8 cellular contexts compared by ENCODE assay signal in the genomic region with DNA sequence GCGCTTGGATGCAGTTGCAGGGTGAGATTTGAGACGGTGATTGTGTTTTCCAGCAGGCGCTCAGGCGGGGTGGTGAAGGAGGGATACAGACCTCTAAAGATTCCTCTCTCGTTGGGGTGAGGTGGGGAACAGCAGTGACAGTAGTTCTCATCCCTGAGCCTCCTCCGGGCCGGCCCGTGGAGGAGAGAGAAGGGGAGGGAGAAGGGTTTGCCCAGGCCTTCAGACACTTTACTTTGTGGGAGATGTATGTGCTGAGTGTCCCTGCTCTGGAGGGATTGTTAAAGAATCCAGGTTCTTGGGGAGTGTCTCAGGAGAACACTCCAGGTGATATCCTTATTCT. TPM values are rescaled to one million over a fixed set of nuclear protein-coding genes. Genes with fewer than 3 reads are reported as not detected.
DNase-seq lines count a peak whose midpoint lies in the region; ATAC-seq and TF ChIP-seq lines count a peak whose summit lies in the region.

No MANE protein-coding gene starts in this region.

- H3K9me3 ChIP-seq in sigmoid colon: no peaks in the 10 kb centered on the region

- intact Hi-C loops in sigmoid colon (cut with DNase I): loop anchor here (10.0 kb wide), 1 partner anchor 190 kb away; no protein-coding TSS in a partner anchor

- peak; percentile 14 for ATAC-seq in activated CD8-positive, alpha-beta memory T cell treated with anti-CD3 and anti-CD28 coated beads, Interleukin-2, amount 10 ng/mL, durations not matched to agents 7 days and 5 days
- ATAC-seq in SK-N-SH treated with all-trans-retinoic acid at 6 μM for 48 hours: peak; percentile 64
- ATAC-seq in GM19452 (IDR thresholded peaks at IDR 0.05; ENCODE audit: unreplicated experiment): no peak
- ATAC-seq in GM18517 (IDR thresholded peaks at IDR 0.05; ENCODE audit: unreplicated experiment): no peak

- no peak for TF ChIP-seq POLR2A in sigmoid colon (IDR thresholded peaks at IDR 0.05)

- H3K4me1 ChIP-seq in sigmoid colon: peaks cover 0 to 25% (median 13%) of the 10 kb centered on the region in 4 donors

- H3K27ac Mint-ChIP-seq in activated CD8-positive, alpha-beta memory T cell treated with anti-CD3 and anti-CD28 coated beads, Interleukin-2, amount 10 ng/mL, durations not matched to agents 7 days and 5 days: peak overlapping the region; percentile 94
- H3K27ac Mint-ChIP-seq in glutamatergic neuron (ENCODE audit: unreplicated experiment): peak overlapping the region; percentile 95

- H3K36me3 Mint-ChIP-seq in activated CD8-positive, alpha-beta memory T cell treated with anti-CD3 and anti-CD28 coated beads, Interleukin-2, amount 10 ng/mL, durations not matched to agents 7 days and 5 days: peaks cover 12% of the 10 kb centered on the region
- no peaks in the 10 kb centered on the region for H3K36me3 Mint-ChIP-seq in glutamatergic neuron (ENCODE audit: unreplicated experiment)

- CTCF ChIA-PET in activated CD8-positive, alpha-beta memory T cell treated with anti-CD3 and anti-CD28 coated beads, Interleukin-2, amount 10 ng/mL, durations not matched to agents 7 days and 5 days (lab: Charles Lee): interaction anchor here (0.6 to 6.2 kb wide), 13 partner anchors 9 to 92 kb away, joined by 3 to 58 read pairs (median 12); a partner anchor contains a TSS

- no peak for DNase-seq in activated CD8-positive, alpha-beta memory T cell treated with anti-CD3 and anti-CD28 coated beads, Interleukin-2, amount 10 ng/mL, durations not matched to agents 7 days and 5 days
- no peak for DNase-seq in activated CD8-positive, alpha-beta memory T cell treated with anti-CD3 and anti-CD28 coated beads for 24 hours
- DNase-seq in glutamatergic neuron: no peak
- no peak for DNase-seq in sigmoid colon
- DNase-seq in amniotic stem cell (lab: John Stamatoyannopoulos, UW): no peak

- H3K9me3 Mint-ChIP-seq in activated CD8-positive, alpha-beta memory T cell treated with anti-CD3 and anti-CD28 coated beads, Interleukin-2, amount 10 ng/mL, durations not matched to agents 7 days and 5 days (ENCODE audit: low read depth): no peaks in the 10 kb centered on the region
- H3K9me3 Mint-ChIP-seq in glutamatergic neuron (ENCODE audit: unreplicated experiment): peaks cover 6% of the 10 kb centered on the region

- peak overlapping the region; percentile 55 to 75 (median 69) for H3K4me3 ChIP-seq in sigmoid colon

- WGBS in sigmoid colon, 2 donors: 0 to 1% methylated on average over 8 of the region's 8 CpGs

- no peak for TF ChIP-seq CTCF in glutamatergic neuron (IDR thresholded peaks at IDR 0.05; ENCODE audit: partially characterized antibody, unreplicated experiment)
- no peak for TF ChIP-seq CTCF in sigmoid colon (IDR thresholded peaks at IDR 0.05)

- H3K27me3 ChIP-seq in sigmoid colon: no peaks in the 10 kb centered on the region

- peak overlapping the region; percentile 82 to 96 (median 92) for H3K27ac ChIP-seq in sigmoid colon

- peaks cover 37% of the 10 kb centered on the region for H3K4me1 Mint-ChIP-seq in activated CD8-positive, alpha-beta memory T cell treated with anti-CD3 and anti-CD28 coated beads, Interleukin-2, amount 10 ng/mL, durations not matched to agents 7 days and 5 days
- peaks cover 9% of the 10 kb centered on the region for H3K4me1 Mint-ChIP-seq in glutamatergic neuron (ENCODE audit: low read depth, unreplicated experiment)

- TF ChIP-seq EP300 in sigmoid colon (IDR thresholded peaks at IDR 0.05): no peak

- peak overlapping the region; percentile 99 for H3K4me3 Mint-ChIP-seq in activated CD8-positive, alpha-beta memory T cell treated with anti-CD3 and anti-CD28 coated beads, Interleukin-2, amount 10 ng/mL, durations not matched to agents 7 days and 5 days
- H3K4me3 Mint-ChIP-seq in glutamatergic neuron (ENCODE audit: unreplicated experiment): peak overlapping the region; percentile 97

- H3K27me3 Mint-ChIP-seq in activated CD8-positive, alpha-beta memory T cell treated with anti-CD3 and anti-CD28 coated beads, Interleukin-2, amount 10 ng/mL, durations not matched to agents 7 days and 5 days: peaks cover 3% of the 10 kb centered on the region
- peaks cover 1% of the 10 kb centered on the region for H3K27me3 Mint-ChIP-seq in glutamatergic neuron (ENCODE audit: unreplicated experiment)

- no peaks in the 10 kb centered on the region for H3K36me3 ChIP-seq in sigmoid colon

TF ChIP-seq in SK-N-SH treated with all-trans-retinoic acid at 6 μM for 48 hours, 23 proteins besides CTCF, POLR2A, EP300 and RAD21:
- no peak for TF ChIP-seq ARNTL (CRISPR knock-in tag; IDR thresholded peaks at IDR 0.05; ENCODE audit: borderline replicate concordance, low read depth)
- TF ChIP-seq, protein P1, sequence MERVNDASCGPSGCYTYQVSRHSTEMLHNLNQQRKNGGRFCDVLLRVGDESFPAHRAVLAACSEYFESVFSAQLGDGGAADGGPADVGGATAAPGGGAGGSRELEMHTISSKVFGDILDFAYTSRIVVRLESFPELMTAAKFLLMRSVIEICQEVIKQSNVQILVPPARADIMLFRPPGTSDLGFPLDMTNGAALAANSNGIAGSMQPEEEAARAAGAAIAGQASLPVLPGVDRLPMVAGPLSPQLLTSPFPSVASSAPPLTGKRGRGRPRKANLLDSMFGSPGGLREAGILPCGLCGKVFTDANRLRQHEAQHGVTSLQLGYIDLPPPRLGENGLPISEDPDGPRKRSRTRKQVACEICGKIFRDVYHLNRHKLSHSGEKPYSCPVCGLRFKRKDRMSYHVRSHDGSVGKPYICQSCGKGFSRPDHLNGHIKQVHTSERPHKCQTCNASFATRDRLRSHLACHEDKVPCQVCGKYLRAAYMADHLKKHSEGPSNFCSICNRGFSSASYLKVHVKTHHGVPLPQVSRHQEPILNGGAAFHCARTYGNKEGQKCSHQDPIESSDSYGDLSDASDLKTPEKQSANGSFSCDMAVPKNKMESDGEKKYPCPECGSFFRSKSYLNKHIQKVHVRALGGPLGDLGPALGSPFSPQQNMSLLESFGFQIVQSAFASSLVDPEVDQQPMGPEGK (CRISPR knock-in tag; IDR thresholded peaks at IDR 0.05; ENCODE audit: borderline replicate concordance): no peak
- TF ChIP-seq ESRRG (CRISPR knock-in tag; IDR thresholded peaks at IDR 0.05): no peak

RNA-seq across cellular contexts. Expression of a gene that starts 41.0 kb away (rescaled TPM):
- 100 to 1,000 TPM; 402 to 473 TPM for total RNA-seq in activated CD8-positive, alpha-beta memory T cell treated with anti-CD3 and anti-CD28 coated beads, Interleukin-2, amount 10 ng/mL, durations not matched to agents 7 days and 5 days
- total RNA-seq in glutamatergic neuron (ENCODE audit: unreplicated experiment): not detected
- 10 to 100 TPM; 10.2 to 23.2 (median 13.8) TPM for total RNA-seq in sigmoid colon
- polyA plus RNA-seq in sigmoid colon: 100 to 1,000 TPM in 2 of 3 donors, 10 to 100 TPM in 1; 81.1 to 233 (median 129) TPM

RNA-seq across cellular contexts. Expression of a gene that starts 41.5 kb away (rescaled TPM):
- total RNA-seq in activated CD8-positive, alpha-beta memory T cell treated with anti-CD3 and anti-CD28 coated beads, Interleukin-2, amount 10 ng/mL, durations not matched to agents 7 days and 5 days: 100 to 1,000 TPM; 407 to 417 TPM
- total RNA-seq in glutamatergic neuron (ENCODE audit: unreplicated experiment) (0.25 TPM), sigmoid colon (10 to 100 TPM; 22.5 to 35.0 (median 24.6) TPM)
- polyA plus RNA-seq in sigmoid colon: 100 to 1,000 TPM in 1 of 3 donors, 10 to 100 TPM in 2; 11.4 to 211 (median 19.2) TPM

RNA-seq across cellular contexts. Expression of a gene that starts 45.9 kb away (rescaled TPM):
- 10 to 100 TPM; 22.7 to 31.2 TPM for total RNA-seq in activated CD8-positive, alpha-beta memory T cell treated with anti-CD3 and anti-CD28 coated beads, Interleukin-2, amount 10 ng/mL, durations not matched to agents 7 days and 5 days
- not detected for total RNA-seq in glutamatergic neuron (ENCODE audit: unreplicated experiment)
- 10 to 100 TPM; 10.2 to 25.3 (median 11.5) TPM for total RNA-seq in sigmoid colon
- polyA plus RNA-seq in sigmoid colon: 100 to 1,000 TPM in 1 of 3 donors, 10 to 100 TPM in 2; 13.2 to 108 (median 90.5) TPM

RNA-seq across cellular contexts. Expression of a gene that starts 51.1 kb away (rescaled TPM):
- 100 to 1,000 TPM; 461 to 464 TPM for total RNA-seq in activated CD8-positive, alpha-beta memory T cell treated with anti-CD3 and anti-CD28 coated beads, Interleukin-2, amount 10 ng/mL, durations not matched to agents 7 days and 5 days
- not detected for total RNA-seq in glutamatergic neuron (ENCODE audit: unreplicated experiment)
- total RNA-seq in sigmoid colon: 10 to 100 TPM; 34.3 to 45.7 (median 40.7) TPM
- polyA plus RNA-seq in sigmoid colon: 100 to 1,000 TPM; 199 to 305 (median 286) TPM

RNA-seq across cellular contexts. Expression of a gene that starts 56.4 kb away (rescaled TPM):
- 100 to 1,000 TPM; 242 to 258 TPM for total RNA-seq in activated CD8-positive, alpha-beta memory T cell treated with anti-CD3 and anti-CD28 coated beads, Interleukin-2, amount 10 ng/mL, durations not matched to agents 7 days and 5 days
- total RNA-seq in glutamatergic neuron (ENCODE audit: unreplicated experiment) (1.9 TPM), sigmoid colon (1 to 10 TPM; 5.9 to 9.2 (median 7.2) TPM)
- 10 to 100 TPM in 1 of 3 donors, 1 to 10 TPM in 2; 2.4 to 54.5 (median 3.0) TPM for polyA plus RNA-seq in sigmoid colon

Comparison
In these comparisons a context has a peak if more than half of its experiments do, and no peak if none do; other contexts are left out.
1. ATAC-seq: peak in activated CD8-positive, alpha-beta memory T cell treated with anti-CD3 and anti-CD28 coated beads, Interleukin-2, amount 10 ng/mL, durations not matched to agents 7 days and 5 days (single experiment) and SK-N-SH treated with all-trans-retinoic acid at 6 μM for 48 hours (single experiment); none in GM19452 (single experiment) and GM18517 (single experiment).
2. RNA of a gene that starts 41.0 kb away (total RNA-seq): 402 to 473 TPM in activated CD8-positive, alpha-beta memory T cell treated with anti-CD3 and anti-CD28 coated beads, Interleukin-2, amount 10 ng/mL, durations not matched to agents 7 days and 5 days; 10.2 to 23.2 TPM in sigmoid colon and not detected in glutamatergic neuron (single experiment); every median in the first group is over 10 times any median in the second.
3. RNA of a gene that starts 41.5 kb away (total RNA-seq): 407 to 417 TPM in activated CD8-positive, alpha-beta memory T cell treated with anti-CD3 and anti-CD28 coated beads, Interleukin-2, amount 10 ng/mL, durations not matched to agents 7 days and 5 days and 22.5 to 35.0 TPM in sigmoid colon; 0.25 TPM in glutamatergic neuron (single experiment); every median in the first group is over 10 times any median in the second.